17 cellular contexts compared by ENCODE assay signal in genomic region chr5:38591450-38591849, GRCh38. TPM values are rescaled to one million over a fixed set of nuclear protein-coding genes. Genes with fewer than 3 reads are reported as not detected.
DNase-seq lines count a peak whose midpoint lies in the region; ATAC-seq, FAIRE-seq and TF ChIP-seq lines count a peak whose summit lies in the region.
"Had no signal": no experiment of that assay in that cellular context is flagged by ENCODE, and none has a peak within 500 bp of the region (broad histone marks: within the 10 kb centered on the region; RNA-seq: fewer than 3 reads in every experiment).

No MANE protein-coding gene starts in this region.

- no peak overlapping the region for H2AFZ ChIP-seq in astrocyte (ENCODE audit: low read depth, low read length)
- H2AFZ ChIP-seq in mesenchymal stem cell (ENCODE audit: low read depth, low read length), result no peak overlapping the region

- H2BK5ac ChIP-seq in mesenchymal stem cell (ENCODE audit: low read depth, low read length, poor library complexity, severe bottlenecking), result no peak overlapping the region

- no peaks in the 10 kb centered on the region for H3K79me2 ChIP-seq in astrocyte (ENCODE audit: insufficient read depth, low read length)

- no peak overlapping the region for H3K18ac ChIP-seq in mesenchymal stem cell (ENCODE audit: low read depth in 1 of 2, low read length in 2 of 2)

- H3K27me3 Mint-ChIP-seq in astrocyte (ENCODE audit: low read depth, unreplicated experiment), result no peaks in the 10 kb centered on the region
- peaks cover 5 to 30% (median 22%) of the 10 kb centered on the region in 3 donors for H3K27me3 Mint-ChIP-seq in CD14-positive monocyte (ENCODE audit: low read depth in 3 of 3)
- H3K27me3 Mint-ChIP-seq: CD4-positive, CD25-positive, alpha-beta regulatory T cell had no signal

- TF ChIP-seq CTCF in astrocyte (IDR thresholded peaks at IDR 0.05; ENCODE audit: insufficient read depth, low read depth, low read length) (no peak), CD14-positive monocyte (IDR thresholded peaks at IDR 0.05) (no peak)

- H3K4me1 ChIP-seq in right cardiac atrium (ENCODE audit: control insufficient read depth, insufficient read depth, low read length) (peaks cover 3% of the 10 kb centered on the region), astrocyte (ENCODE audit: insufficient read depth, low read length) (peaks cover 4% of the 10 kb centered on the region), mesenchymal stem cell (ENCODE audit: control insufficient read depth, insufficient read depth, low read depth, low read length) (peaks cover 4% of the 10 kb centered on the region)

- DNase-seq in right cardiac atrium (no peak), cardiac septum (ENCODE audit: low spot score) (no peak), astrocyte (ENCODE audit: low read depth) (no peak), mesenchymal stem cell (peak; percentile 43), CD14-positive monocyte (ENCODE audit: low spot score) (no peak), SIG-M5 treated with dmso at 0.1 percent for 504 hours (lab: John Stamatoyannopoulos, UW; ENCODE audit: unreplicated experiment) (no peak), ACHN (no peak)
- no peak for DNase-seq in stimulated activated CD8-positive, alpha-beta memory T cell treated with anti-CD3 and anti-CD28 coated beads, Interleukin-4, amount 100 ng/mL, for 48 hours
- DNase-seq: CD4-positive, CD25-positive, alpha-beta regulatory T cell; DMS79; GOT3; NCI-H1930; NCI-H2171 treated with DMSO at 0.1 percent for 48 hours; NCI-H510A; SHP77 treated with DMSO at 0.1 percent for 48 hours had no signal

- H2AK5ac ChIP-seq in mesenchymal stem cell (ENCODE audit: low read length, severe bottlenecking), result no peak overlapping the region

- no peak overlapping the region for H2BK120ac ChIP-seq in mesenchymal stem cell (ENCODE audit: low read depth, low read length)

- WGBS in right cardiac atrium, result 82% methylated on average over 3 of the region's 3 CpGs
- WGBS in mesenchymal stem cell, result 54% methylated on average over 2 of the region's 3 CpGs

- no peak overlapping the region for H2BK12ac ChIP-seq in mesenchymal stem cell (ENCODE audit: low read length in 2 of 2)

- H3K9ac ChIP-seq in astrocyte (ENCODE audit: low read length), result no peak overlapping the region
- no peak overlapping the region for H3K9ac ChIP-seq in mesenchymal stem cell (ENCODE audit: low read length)
- H3K9ac ChIP-seq: KMS-11 had no signal

- H3K23ac ChIP-seq in mesenchymal stem cell (ENCODE audit: low read length in 2 of 2), result no peak overlapping the region

- H3K27ac Mint-ChIP-seq in astrocyte (ENCODE audit: unreplicated experiment), result no peak overlapping the region
- no peak overlapping the region for H3K27ac Mint-ChIP-seq in CD14-positive monocyte
- H3K27ac Mint-ChIP-seq: CD4-positive, CD25-positive, alpha-beta regulatory T cell had no signal

- no peaks in the 10 kb centered on the region for H3K9me3 Mint-ChIP-seq in astrocyte (ENCODE audit: unreplicated experiment)
- H3K9me3 Mint-ChIP-seq in CD14-positive monocyte, result peaks cover 0 to 3% (median 0%) of the 10 kb centered on the region in 7 donors
- H3K9me3 Mint-ChIP-seq: CD4-positive, CD25-positive, alpha-beta regulatory T cell had no signal

- H3K27me3 ChIP-seq in right cardiac atrium (ENCODE audit: control insufficient read depth, insufficient read depth) (no peaks in the 10 kb centered on the region), astrocyte (ENCODE audit: insufficient read depth, low read length) (no peaks in the 10 kb centered on the region), mesenchymal stem cell (ENCODE audit: control insufficient read depth in 1 of 2, insufficient read depth in 1 of 2, low read length in 2 of 2) (peaks cover 0 to 4% of the 10 kb centered on the region in 2 experiments)

- H3K36me3 Mint-ChIP-seq in astrocyte (ENCODE audit: low read depth, unreplicated experiment), result no peaks in the 10 kb centered on the region
- no peaks in the 10 kb centered on the region for H3K36me3 Mint-ChIP-seq in CD14-positive monocyte
- H3K36me3 Mint-ChIP-seq: CD4-positive, CD25-positive, alpha-beta regulatory T cell had no signal

- H3K4me1 Mint-ChIP-seq in astrocyte (ENCODE audit: low read depth, unreplicated experiment) (peaks cover 22% of the 10 kb centered on the region), CD14-positive monocyte (no peaks in the 10 kb centered on the region)
- H3K4me1 Mint-ChIP-seq: CD4-positive, CD25-positive, alpha-beta regulatory T cell had no signal

- H3K4me2 ChIP-seq in astrocyte (ENCODE audit: low read length), result peak overlapping the region; percentile 9
- H3K4me2 ChIP-seq in mesenchymal stem cell (ENCODE audit: low read length, poor library complexity, severe bottlenecking), result no peak overlapping the region
- H3K4me2 ChIP-seq: KMS-11 had no signal

- no peak overlapping the region for H2BK15ac ChIP-seq in mesenchymal stem cell (ENCODE audit: low read depth, poor library complexity, severe bottlenecking)

- in situ Hi-C loops in ACHN (cut with HindIII; ENCODE audit: low pct_ligation_motif_present, low pct_unique_long_range_greater_than_20kb, low sequenced_read_pairs), result no loop called here

- H4K20me1 ChIP-seq in astrocyte (ENCODE audit: insufficient read depth, low read length), result peaks cover 4% of the 10 kb centered on the region

- intact Hi-C loops in right cardiac atrium (cut with DNase I) (loop anchor here in 1 of 4 donors (10.0 kb wide), 1 partner anchor 63 kb away; no protein-coding TSS in a partner anchor), cardiac septum (cut with DNase I) (no loop called here), CD14-positive monocyte (cut with micrococcal nuclease) (no loop called here)

- peak overlapping the region; percentile 13 for H3K27ac ChIP-seq in right cardiac atrium (ENCODE audit: low read length)
- no peak overlapping the region for H3K27ac ChIP-seq in astrocyte (ENCODE audit: low read depth, low read length)
- H3K27ac ChIP-seq in mesenchymal stem cell (ENCODE audit: low read length, poor library complexity, severe bottlenecking), result no peak overlapping the region
- H3K27ac ChIP-seq: KMS-11 had no signal

- H4K8ac ChIP-seq in mesenchymal stem cell (ENCODE audit: low read length), result no peak overlapping the region

- no peaks in the 10 kb centered on the region for H3K9me3 ChIP-seq in right cardiac atrium (ENCODE audit: control insufficient read depth, low read length)
- no peaks in the 10 kb centered on the region for H3K9me3 ChIP-seq in astrocyte (ENCODE audit: insufficient read depth, low read depth, low read length)
- H3K9me3 ChIP-seq in mesenchymal stem cell (ENCODE audit: control insufficient read depth, low read length), result no peaks in the 10 kb centered on the region

- no peak overlapping the region for H3K4ac ChIP-seq in mesenchymal stem cell (ENCODE audit: low read depth in 1 of 2, low read length in 2 of 2)

- no peak for FAIRE-seq in astrocyte (lab: Jason Lieb, UNC)
- FAIRE-seq: RCC 7860 had no signal

- H3K4me3 Mint-ChIP-seq in astrocyte (ENCODE audit: unreplicated experiment), result no peak overlapping the region
- H3K4me3 Mint-ChIP-seq in CD14-positive monocyte, result no peak overlapping the region
- H3K4me3 Mint-ChIP-seq: CD4-positive, CD25-positive, alpha-beta regulatory T cell had no signal

- H3K4me3 ChIP-seq in right cardiac atrium (ENCODE audit: low read length), result no peak overlapping the region
- no peak overlapping the region for H3K4me3 ChIP-seq in astrocyte (ENCODE audit: insufficient read depth, low read depth, low read length)
- H3K4me3 ChIP-seq in mesenchymal stem cell (ENCODE audit: insufficient read depth in 1 of 2, low read depth in 1 of 2, low read length in 2 of 2), result no peak overlapping the region

- H3K14ac ChIP-seq in mesenchymal stem cell (ENCODE audit: low read length in 2 of 2), result no peak overlapping the region

- H3K36me3 ChIP-seq in astrocyte (ENCODE audit: insufficient read depth, low read length), result no peaks in the 10 kb centered on the region
- H3K36me3 ChIP-seq in mesenchymal stem cell (ENCODE audit: control insufficient read depth in 1 of 2, insufficient read depth in 2 of 2, low read depth in 1 of 2, low read length in 2 of 2), result no peaks in the 10 kb centered on the region

- no peak overlapping the region for H4K91ac ChIP-seq in mesenchymal stem cell (ENCODE audit: low read length)

- H3K79me1 ChIP-seq in mesenchymal stem cell (replicated peaks; ENCODE audit: low read length, poor library complexity, severe bottlenecking), result no peaks in the 10 kb centered on the region

- no peak for ATAC-seq in right cardiac atrium

RNA-seq across cellular contexts. Expression of gene LIFR, which starts 35.0 kb away (rescaled TPM):
- total RNA-seq in right cardiac atrium, result 10 to 100 TPM; 45.3 to 66.9 (median 63.4) TPM
- 16.8 TPM for polyA plus RNA-seq in right cardiac atrium
- total RNA-seq in cardiac septum, result 30.9 TPM
- total RNA-seq in astrocyte, result 16.0 and 20.3 TPM in 2 replicates
- polyA plus RNA-seq in mesenchymal stem cell (2013, experiment 1 of 2), result 61.7 TPM
- polyA plus RNA-seq in mesenchymal stem cell (2013, experiment 2 of 2), result 62.0 TPM
- polyA plus RNA-seq in CD14-positive monocyte, result not detected
- total RNA-seq: CD4-positive, CD25-positive, alpha-beta regulatory T cell had no signal
- polyA plus RNA-seq: CD4-positive, CD25-positive, alpha-beta regulatory T cell had no signal
